ENCODE assay signal across 24 cellular contexts in genomic region chr13:44015133-44015532, GRCh38.
"Had no signal": no experiment of that assay in that cellular context is flagged by ENCODE, and none has a peak within 500 bp of the region (broad histone marks: within the 10 kb centered on the region; RNA-seq: fewer than 3 reads in every experiment).

No MANE protein-coding gene starts in this region.

- DNase-seq: activated CD4-positive, alpha-beta T cell treated with anti-CD3 and anti-CD28 coated beads for 48 hours; activated CD4-positive, alpha-beta T cell treated with anti-CD3 and anti-CD28 coated beads, Interleukin-2, amount 50 U/mL, for 4 hours; activated CD4-positive, CD25-positive, alpha-beta regulatory T cell treated with anti-CD3 and anti-CD28 coated beads, Interleukin-2, amount 50 U/mL, for 72 hours; activated CD8-positive, alpha-beta memory T cell treated with anti-CD3 and anti-CD28 coated beads for 24 hours; activated effector memory CD4-positive, alpha-beta T cell treated with anti-CD3 and anti-CD28 coated beads, Interleukin-2, amount 50 U/mL, for 16 hours; activated naive CD4-positive, alpha-beta T cell treated with Interleukin-2 at 50 U/mL for 16 hours; activated naive CD8-positive, alpha-beta T cell treated with anti-CD3 and anti-CD28 coated beads, Interleukin-2, amount 50 U/mL, for 24 hours; activated T-cell treated with anti-CD3 and anti-CD28 coated beads, Interleukin-2, amount 50 U/mL, for 4 hours; amygdala; Kasumi-1; KBM-7; NCI-H1105 treated with DMSO at 0.1 percent for 48 hours; NCI-H1436 treated with DMSO at 0.1 percent for 48 hours; NCI-H187; NCI-H2081; NCI-H510A treated with DMSO at 0.1 percent for 48 hours; NCI-H69; PC-3; SIG-M5; T-helper 17 cell; T-helper 9 cell had no signal

- H3K36me3 Mint-ChIP-seq: activated naive CD4-positive, alpha-beta T cell treated with anti-CD3 and anti-CD28 coated beads, Interleukin-2, amount 50 U/mL, for 72 hours; brain; WTC11 had no signal

- H3K4me1 Mint-ChIP-seq: activated naive CD8-positive, alpha-beta T cell treated with anti-CD3 and anti-CD28 coated beads, Interleukin-2, amount 50 U/mL, for 24 hours had no signal

- H3K9me3 Mint-ChIP-seq: activated naive CD4-positive, alpha-beta T cell treated with anti-CD3 and anti-CD28 coated beads, Interleukin-2, amount 50 U/mL, for 72 hours; activated naive CD8-positive, alpha-beta T cell treated with anti-CD3 and anti-CD28 coated beads, Interleukin-2, amount 50 U/mL, for 24 hours; activated T-cell treated with anti-CD3 and anti-CD28 coated beads, Interleukin-2, amount 50 U/mL, for 4 hours; WTC11 had no signal

- H3K27me3 Mint-ChIP-seq: activated naive CD8-positive, alpha-beta T cell treated with anti-CD3 and anti-CD28 coated beads, Interleukin-2, amount 50 U/mL, for 24 hours had no signal

- ATAC-seq: activated naive CD4-positive, alpha-beta T cell treated with anti-CD3 and anti-CD28 coated beads, Interleukin-2, amount 50 U/mL, for 72 hours; activated naive CD8-positive, alpha-beta T cell treated with anti-CD3 and anti-CD28 coated beads, Interleukin-2, amount 50 U/mL, for 24 hours; activated T-cell treated with anti-CD3 and anti-CD28 coated beads, Interleukin-2, amount 50 U/mL, for 4 hours; PC-3; T-helper 17 cell; WTC11 had no signal

- H3K4me3 Mint-ChIP-seq: activated naive CD8-positive, alpha-beta T cell treated with anti-CD3 and anti-CD28 coated beads, Interleukin-2, amount 50 U/mL, for 24 hours; activated T-cell treated with anti-CD3 and anti-CD28 coated beads, Interleukin-2, amount 50 U/mL, for 4 hours; brain; T-helper 17 cell; WTC11 had no signal

- H3K27ac Mint-ChIP-seq: activated naive CD4-positive, alpha-beta T cell treated with anti-CD3 and anti-CD28 coated beads, Interleukin-2, amount 50 U/mL, for 72 hours; activated naive CD8-positive, alpha-beta T cell treated with anti-CD3 and anti-CD28 coated beads, Interleukin-2, amount 50 U/mL, for 24 hours; T-helper 17 cell; WTC11 had no signal
